In the genomic region with DNA sequence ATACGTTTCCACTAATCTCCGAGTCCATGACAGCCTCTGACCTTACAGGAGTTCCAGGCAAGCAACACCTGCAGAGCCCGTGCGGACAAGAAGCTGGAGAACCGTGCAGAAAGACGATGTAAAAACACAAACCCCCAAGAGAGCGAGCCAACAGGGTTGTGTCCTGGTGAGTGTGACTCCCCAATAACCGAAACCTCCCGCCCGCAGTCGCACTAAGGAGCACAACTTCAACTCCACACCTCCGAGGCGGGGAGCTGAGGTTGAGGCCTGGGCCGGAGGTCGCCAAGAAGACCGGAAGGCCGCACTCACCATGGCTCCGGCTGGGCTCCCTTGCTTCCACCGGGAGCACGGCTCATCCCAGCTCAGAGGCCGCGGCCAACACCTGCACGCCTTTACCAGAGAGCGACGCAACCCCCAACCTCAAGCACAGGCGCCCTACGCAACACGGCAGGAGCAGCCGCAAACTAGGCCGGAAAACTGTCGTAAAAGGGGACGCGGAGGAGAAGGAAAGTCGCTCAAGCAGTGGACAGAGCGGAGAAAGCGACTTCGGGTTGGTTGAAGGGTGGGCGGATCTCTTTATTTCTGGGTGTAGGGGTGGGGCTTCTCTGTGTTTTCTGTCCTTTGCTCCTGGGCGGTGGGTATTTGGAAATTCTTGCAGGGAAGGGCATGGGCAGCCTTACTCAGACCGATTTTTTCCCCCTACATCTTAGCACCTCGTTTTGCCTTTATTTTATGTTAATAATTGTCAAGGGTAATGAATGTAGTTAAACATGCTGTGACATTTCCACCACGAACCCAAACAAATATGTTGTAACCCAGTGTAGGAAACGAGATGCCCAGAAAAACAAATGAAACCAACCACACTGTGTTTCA, we compare ENCODE assay signal across 8 cellular contexts. TPM values are rescaled to one million over a fixed set of nuclear protein-coding genes. Genes with fewer than 3 reads are reported as not detected.
DNase-seq lines count a peak whose midpoint lies in the region; ATAC-seq and TF ChIP-seq lines count a peak whose summit lies in the region.

A gene (minus strand): TSS at position 446 of the 873 bp plus-strand sequence. CDS start 134 bp downstream, at position 312.

- H3K4me1 ChIP-seq in upper lobe of right lung = no peaks in the 10 kb centered on the region

- in situ Hi-C loops in GM13977 (cut with MboI; ENCODE audit: low pct_unique_long_range_greater_than_20kb, low sequenced_read_pairs, unreplicated experiment) = no loop called here

- H3K9me3 Mint-ChIP-seq in T-helper 1 cell treated with Interleukin-12 subunit alpha and Interleukin-12 subunit beta and Interleukin-4 antibody, amounts not matched to agents 30 μg/mL and 1 μg/mL, for 36 hours = no peaks in the 10 kb centered on the region

- TF ChIP-seq CTCF in GM13977 (IDR thresholded peaks at IDR 0.05; ENCODE audit: extremely low read depth, insufficient read depth, missing control alignments) (no peak), upper lobe of right lung (IDR thresholded peaks at IDR 0.05) (no peak)

- H3K4me1 Mint-ChIP-seq in T-helper 1 cell treated with Interleukin-12 subunit alpha and Interleukin-12 subunit beta and Interleukin-4 antibody, amounts not matched to agents 30 μg/mL and 1 μg/mL, for 36 hours (ENCODE audit: low read depth) = peaks cover 16% of the 10 kb centered on the region

- peaks cover 11% of the 10 kb centered on the region for H3K27me3 Mint-ChIP-seq in T-helper 1 cell treated with Interleukin-12 subunit alpha and Interleukin-12 subunit beta and Interleukin-4 antibody, amounts not matched to agents 30 μg/mL and 1 μg/mL, for 36 hours (ENCODE audit: low read depth)

- peak; percentile 83 for DNase-seq in GM13977 (ENCODE audit: low spot score)
- DNase-seq in NCI-H1694 (lab: John Stamatoyannopoulos, UW) = peak; percentile 94
- DNase-seq in amniotic stem cell (lab: John Stamatoyannopoulos, UW) = peak; percentile 94
- peak; percentile 91 for DNase-seq in left cardiac atrium
- peak; percentile 96 for DNase-seq in posterior vena cava (ENCODE audit: low spot score)
- DNase-seq in upper lobe of right lung = peak; percentile 94

- H3K27ac Mint-ChIP-seq in T-helper 1 cell treated with Interleukin-12 subunit alpha and Interleukin-12 subunit beta and Interleukin-4 antibody, amounts not matched to agents 30 μg/mL and 1 μg/mL, for 36 hours = peak within 1 kb of the TSS; percentile 91

- H3K9me3 ChIP-seq in upper lobe of right lung = no peaks in the 10 kb centered on the region

- peak within 1 kb of the TSS; percentile 76 for H3K4me3 ChIP-seq in upper lobe of right lung

- H3K4me3 Mint-ChIP-seq in T-helper 1 cell treated with Interleukin-12 subunit alpha and Interleukin-12 subunit beta and Interleukin-4 antibody, amounts not matched to agents 30 μg/mL and 1 μg/mL, for 36 hours = peak within 1 kb of the TSS; percentile 94

- peaks cover 17% of the 10 kb centered on the region for H3K36me3 Mint-ChIP-seq in T-helper 1 cell treated with Interleukin-12 subunit alpha and Interleukin-12 subunit beta and Interleukin-4 antibody, amounts not matched to agents 30 μg/mL and 1 μg/mL, for 36 hours (ENCODE audit: low read depth)

- no peaks in the 10 kb centered on the region for H3K27me3 ChIP-seq in upper lobe of right lung

- H3K27ac ChIP-seq in upper lobe of right lung = peak within 1 kb of the TSS; percentile 91

- ATAC-seq in HG02884 (IDR thresholded peaks at IDR 0.05; ENCODE audit: unreplicated experiment) (peak; percentile 96), left cardiac atrium (peak; percentile 99), upper lobe of right lung (peak; percentile 100)

- intact Hi-C loops in left cardiac atrium (cut with DNase I) = loop anchor here in 1 of 2 donors (10.0 kb wide), 1 partner anchor 65 kb away; no protein-coding TSS in a partner anchor
- intact Hi-C loops in posterior vena cava (cut with DNase I) = loop anchor here in 1 of 2 donors (10.0 kb wide), 1 partner anchor 385 kb away; a partner anchor contains a TSS
- intact Hi-C loops in upper lobe of right lung (cut with DNase I) = no loop called here

- H3K36me3 ChIP-seq in upper lobe of right lung = peaks cover 20% of the 10 kb centered on the region

RNA-seq across cellular contexts. Expression of the gene that starts here (rescaled TPM):
- total RNA-seq in left cardiac atrium (10 to 100 TPM; 74.5 to 76.0 TPM), posterior vena cava (10 to 100 TPM; 34.5 to 45.5 TPM), upper lobe of right lung (40.4 TPM)

Comparison
In these comparisons a context has a peak if more than half of its experiments do, and no peak if none do; other contexts are left out.
1. Peak in every context shown above with its lines: DNase-seq, ATAC-seq, H3K4me3 ChIP-seq and H3K27ac ChIP-seq.